In genomic region chr4:140743194-140743931, GRCh38 we compare ENCODE assay signal across 8 cellular contexts. TPM values are rescaled to one million over a fixed set of nuclear protein-coding genes. Genes with fewer than 3 reads are reported as not detected.
DNase-seq lines count a peak whose midpoint lies in the region; ATAC-seq and TF ChIP-seq lines count a peak whose summit lies in the region.

No MANE protein-coding gene starts in this region.

- peaks cover 4% of the 10 kb centered on the region; the same call in 1 of the 2 replicates for H3K36me3 ChIP-seq in OCI-LY7 (ENCODE audit: insufficient read depth, low read length)

- H3K27ac ChIP-seq in OCI-LY7 (ENCODE audit: low read depth, low read length, poor library complexity, severe bottlenecking): peak overlapping the region; percentile 86
- no peak overlapping the region for H3K27ac ChIP-seq in coronary artery

- H3K79me2 ChIP-seq in OCI-LY7 (ENCODE audit: insufficient read depth, low read depth, low read length): no peaks in the 10 kb centered on the region; the same call in 1 of the 2 replicates

- intact Hi-C loops in activated CD4-positive, alpha-beta T cell treated with anti-CD3 and anti-CD28 coated beads, Interleukin-2, amount 10 ng/mL, durations not matched to agents 24 days and 14 days (cut with micrococcal nuclease): no loop called here
- intact Hi-C loops in OCI-LY7 (cut with micrococcal nuclease; ENCODE audit: unreplicated experiment) (loop anchor here (1.0 to 5.0 kb wide), 9 partner anchors 12 to 148 kb away; no protein-coding TSS in a partner anchor), left cardiac atrium (cut with DNase I) (no loop called here)

- POLR2A ChIA-PET in OCI-LY7 (lab: Charles Lee): interaction anchor here (0.6 to 14.0 kb wide), 13 partner anchors 10 to 146 kb away, joined by 3 to 124 read pairs (median 3); partner anchors contain the start of gene TBC1D9

- peaks cover 56% of the 10 kb centered on the region for H3K4me1 ChIP-seq in OCI-LY7 (ENCODE audit: insufficient read depth, low read length, poor library complexity, severe bottlenecking)

- H3K4me3 Mint-ChIP-seq in activated CD4-positive, alpha-beta T cell treated with anti-CD3 and anti-CD28 coated beads, Interleukin-2, amount 10 ng/mL, durations not matched to agents 24 days and 14 days: no peak overlapping the region
- H3K4me3 Mint-ChIP-seq in stimulated activated effector memory CD8-positive, alpha-beta T cell treated with anti-CD3 and anti-CD28 coated beads, Interleukin-12 subunit alpha, Interleukin-12 subunit beta, amount 100 ng/mL, for 72 hours: no peak overlapping the region

- H3K9me3 ChIP-seq in OCI-LY7 (ENCODE audit: low read length): peaks cover 11% of the 10 kb centered on the region; the same call in 1 of the 2 replicates

- peak overlapping the region; percentile 44 for H3K4me3 ChIP-seq in OCI-LY7 (ENCODE audit: low read depth, low read length, poor library complexity, severe bottlenecking)
- no peak overlapping the region for H3K4me3 ChIP-seq in coronary artery

- peak overlapping the region; percentile 62; the same call in 1 of the 2 replicates for H2AFZ ChIP-seq in OCI-LY7 (ENCODE audit: low read length)

- H3K9me3 Mint-ChIP-seq in activated CD4-positive, alpha-beta T cell treated with anti-CD3 and anti-CD28 coated beads, Interleukin-2, amount 10 ng/mL, durations not matched to agents 24 days and 14 days: no peaks in the 10 kb centered on the region
- H3K9me3 Mint-ChIP-seq in stimulated activated effector memory CD8-positive, alpha-beta T cell treated with anti-CD3 and anti-CD28 coated beads, Interleukin-12 subunit alpha, Interleukin-12 subunit beta, amount 100 ng/mL, for 72 hours: peaks cover 3% of the 10 kb centered on the region

- DNase-seq in activated CD4-positive, alpha-beta T cell treated with anti-CD3 and anti-CD28 coated beads, Interleukin-2, amount 10 ng/mL, durations not matched to agents 24 days and 14 days: peak; percentile 48
- no peak for DNase-seq in activated CD4-positive, alpha-beta T cell treated with anti-CD3 and anti-CD28 coated beads, Interleukin-2, amount 50 U/mL, for 1 hour
- DNase-seq in OCI-LY7 (ENCODE audit: low spot score): peak; percentile 89
- DNase-seq in left cardiac atrium: no peak
- no peak for DNase-seq in SIG-M5 (lab: John Stamatoyannopoulos, UW)
- no peak for DNase-seq in stimulated activated effector memory CD8-positive, alpha-beta T cell treated with anti-CD3 and anti-CD28 coated beads, Interleukin-12 subunit alpha, Interleukin-12 subunit beta, amount 100 ng/mL, for 72 hours (ENCODE audit: low spot score in 2 of 2)
- DNase-seq in coronary artery (ENCODE audit: low spot score): no peak

- CTCF ChIA-PET in OCI-LY7 (lab: Charles Lee; ENCODE audit: unreplicated experiment): interaction anchor here (1.2 to 1.8 kb wide), 5 partner anchors 10 to 56 kb away, joined by 3 to 13 read pairs (median 6); partner anchors contain the start of gene TBC1D9

- TSS peak; percentile 71 for BruUV-seq in OCI-LY7 (replicated peaks; lab: Mats Ljungman, UMichigan)

- H3K27ac Mint-ChIP-seq in activated CD4-positive, alpha-beta T cell treated with anti-CD3 and anti-CD28 coated beads, Interleukin-2, amount 10 ng/mL, durations not matched to agents 24 days and 14 days: no peak overlapping the region
- H3K27ac Mint-ChIP-seq in stimulated activated effector memory CD8-positive, alpha-beta T cell treated with anti-CD3 and anti-CD28 coated beads, Interleukin-12 subunit alpha, Interleukin-12 subunit beta, amount 100 ng/mL, for 72 hours: no peak overlapping the region

- peaks cover 13% of the 10 kb centered on the region for H3K27me3 Mint-ChIP-seq in activated CD4-positive, alpha-beta T cell treated with anti-CD3 and anti-CD28 coated beads, Interleukin-2, amount 10 ng/mL, durations not matched to agents 24 days and 14 days

- TF ChIP-seq CTCF in OCI-LY7 (conservative IDR thresholded peaks at IDR 0.05; ENCODE audit: low read length): peak; percentile 79
- no peak for TF ChIP-seq CTCF in coronary artery (IDR thresholded peaks at IDR 0.05)

- no peaks in the 10 kb centered on the region for H3K9me2 ChIP-seq in OCI-LY7 (ENCODE audit: insufficient read depth, low read length)

- no peaks in the 10 kb centered on the region for H3K36me3 Mint-ChIP-seq in activated CD4-positive, alpha-beta T cell treated with anti-CD3 and anti-CD28 coated beads, Interleukin-2, amount 10 ng/mL, durations not matched to agents 24 days and 14 days (ENCODE audit: low read depth)
- no peaks in the 10 kb centered on the region for H3K36me3 Mint-ChIP-seq in stimulated activated effector memory CD8-positive, alpha-beta T cell treated with anti-CD3 and anti-CD28 coated beads, Interleukin-12 subunit alpha, Interleukin-12 subunit beta, amount 100 ng/mL, for 72 hours

- H4K20me1 ChIP-seq in OCI-LY7 (ENCODE audit: insufficient read depth, low read length): no peaks in the 10 kb centered on the region

- ATAC-seq in HG02798 (IDR thresholded peaks at IDR 0.05; ENCODE audit: poor library complexity, unreplicated experiment): peak; percentile 75
- ATAC-seq in left cardiac atrium: peak; percentile 55 to 62
- no peak for ATAC-seq in stimulated activated effector memory CD8-positive, alpha-beta T cell treated with anti-CD3 and anti-CD28 coated beads, Interleukin-12 subunit alpha, Interleukin-12 subunit beta, amount 100 ng/mL, for 72 hours

- peak overlapping the region; percentile 76 for H3K4me2 ChIP-seq in OCI-LY7 (ENCODE audit: low read length)

- peaks cover 4% of the 10 kb centered on the region for H3K4me1 Mint-ChIP-seq in activated CD4-positive, alpha-beta T cell treated with anti-CD3 and anti-CD28 coated beads, Interleukin-2, amount 10 ng/mL, durations not matched to agents 24 days and 14 days
- no peaks in the 10 kb centered on the region for H3K4me1 Mint-ChIP-seq in stimulated activated effector memory CD8-positive, alpha-beta T cell treated with anti-CD3 and anti-CD28 coated beads, Interleukin-12 subunit alpha, Interleukin-12 subunit beta, amount 100 ng/mL, for 72 hours

RNA-seq across cellular contexts. Expression of gene TBC1D9, which starts 12.8 kb away (rescaled TPM):
- total RNA-seq in activated CD4-positive, alpha-beta T cell treated with anti-CD3 and anti-CD28 coated beads, Interleukin-2, amount 10 ng/mL, durations not matched to agents 24 days and 14 days: not detected in 2 replicates
- total RNA-seq in OCI-LY7 (2014; rRNA removed; shearing (Covaris generic)): 1.0 and 1.6 TPM in 2 replicates
- total RNA-seq in OCI-LY7 (2022) (10.4 and 13.0 TPM in 2 replicates), left cardiac atrium (10 to 100 TPM; 15.6 to 17.2 TPM)

Comparison
In these comparisons a context has a peak if more than half of its experiments do, and no peak if none do; other contexts are left out.
1. DNase-seq: peak in activated CD4-positive, alpha-beta T cell treated with anti-CD3 and anti-CD28 coated beads, Interleukin-2, amount 10 ng/mL, durations not matched to agents 24 days and 14 days (single experiment) and OCI-LY7 (single experiment); none in activated CD4-positive, alpha-beta T cell treated with anti-CD3 and anti-CD28 coated beads, Interleukin-2, amount 50 U/mL, for 1 hour (single experiment), left cardiac atrium (single experiment), SIG-M5 (single experiment), stimulated activated effector memory CD8-positive, alpha-beta T cell treated with anti-CD3 and anti-CD28 coated beads, Interleukin-12 subunit alpha, Interleukin-12 subunit beta, amount 100 ng/mL, for 72 hours (0 of 2) and coronary artery (single experiment).